In genomic region chr15:41804361-41804760, GRCh38 we compare ENCODE assay signal across 13 cellular contexts. TPM values are rescaled to one million over a fixed set of nuclear protein-coding genes. Genes with fewer than 3 reads are reported as not detected.
DNase-seq lines count a peak whose midpoint lies in the region; ATAC-seq and TF ChIP-seq lines count a peak whose summit lies in the region.
"Had no signal": no experiment of that assay in that cellular context is flagged by ENCODE, and none has a peak within 500 bp of the region (broad histone marks: within the 10 kb centered on the region; RNA-seq: fewer than 3 reads in every experiment).

No MANE protein-coding gene starts in this region.

- no peak for TF ChIP-seq EP300 in suprapubic skin (IDR thresholded peaks at IDR 0.05)

- 78% methylated on average over 2 of the region's 2 CpGs for WGBS in suprapubic skin

- no peak overlapping the region for H3K27ac ChIP-seq in iPS-20b (ENCODE audit: low read length)
- peak overlapping the region; percentile 87 for H3K27ac ChIP-seq in suprapubic skin
- H3K27ac ChIP-seq: A549 had no signal

- peak overlapping the region; percentile 53 for H3K27ac Mint-ChIP-seq in activated T-helper 17 cell treated with anti-CD3 and anti-CD28 coated beads, Interleukin-2, amount 50 U/mL, for 72 hours

- peaks cover 7% of the 10 kb centered on the region; the same call in 1 of the 2 replicates for H3K36me3 ChIP-seq in iPS-20b (ENCODE audit: insufficient read depth, low read depth, low read length)
- peaks cover 13% of the 10 kb centered on the region for H3K36me3 ChIP-seq in suprapubic skin

- H3K36me3 Mint-ChIP-seq in activated T-helper 17 cell treated with anti-CD3 and anti-CD28 coated beads, Interleukin-2, amount 50 U/mL, for 72 hours (ENCODE audit: low read depth): peaks cover 22% of the 10 kb centered on the region

- no peak for TF ChIP-seq CTCF in suprapubic skin (IDR thresholded peaks at IDR 0.05)

- H3K9me3 Mint-ChIP-seq in activated T-helper 17 cell treated with anti-CD3 and anti-CD28 coated beads, Interleukin-2, amount 50 U/mL, for 72 hours: no peaks in the 10 kb centered on the region

- no peaks in the 10 kb centered on the region for H3K27me3 ChIP-seq in iPS-20b (ENCODE audit: insufficient read depth, low read length)
- H3K27me3 ChIP-seq in suprapubic skin: no peaks in the 10 kb centered on the region

- 0 out of 2 replicates have a peak overlapping the region, but pooled peaks have one; percentile 41 for H3K9ac ChIP-seq in iPS-20b (ENCODE audit: low read depth, low read length)

- ATAC-seq in activated T-helper 17 cell treated with anti-CD3 and anti-CD28 coated beads, Interleukin-2, amount 50 U/mL, for 72 hours (replicated peaks): no peak
- ATAC-seq: A549 had no signal

- H3K4me3 ChIP-seq in iPS-20b (ENCODE audit: low read length) (no peak overlapping the region), suprapubic skin (no peak overlapping the region)
- H3K4me3 ChIP-seq: A549 had no signal

- no peak overlapping the region for H3K4me3 Mint-ChIP-seq in activated T-helper 17 cell treated with anti-CD3 and anti-CD28 coated beads, Interleukin-2, amount 50 U/mL, for 72 hours

- H3K4me1 Mint-ChIP-seq in activated T-helper 17 cell treated with anti-CD3 and anti-CD28 coated beads, Interleukin-2, amount 50 U/mL, for 72 hours: peaks cover 8% of the 10 kb centered on the region

- H3K27me3 Mint-ChIP-seq in activated T-helper 17 cell treated with anti-CD3 and anti-CD28 coated beads, Interleukin-2, amount 50 U/mL, for 72 hours: no peaks in the 10 kb centered on the region

- no peak for TF ChIP-seq POLR2A in suprapubic skin (IDR thresholded peaks at IDR 0.05)

- H3K9me3 ChIP-seq in iPS-20b (ENCODE audit: insufficient read depth, low read depth, low read length): no peaks in the 10 kb centered on the region
- no peaks in the 10 kb centered on the region for H3K9me3 ChIP-seq in suprapubic skin
- H3K9me3 ChIP-seq: A549 had no signal

- DNase-seq in activated CD4-positive, CD25-positive, alpha-beta regulatory T cell treated with anti-CD3 and anti-CD28 coated beads, Interleukin-2, amount 50 U/mL, for 72 hours: peak; percentile 12
- no peak for DNase-seq in activated CD4-positive, CD25-positive, alpha-beta regulatory T cell (lab: John Stamatoyannopoulos, UW)
- peak in 1 of 2 donors; percentile 72 for DNase-seq in suprapubic skin (ENCODE audit: low spot score in 2 of 2)
- DNase-seq in NCI-H1417 treated with DMSO at 0.1 percent for 48 hours (lab: John Stamatoyannopoulos, UW): no peak
- DNase-seq in NCI-H128 (lab: John Stamatoyannopoulos, UW; ENCODE audit: unreplicated experiment): no peak
- no peak for DNase-seq in NCI-H1105 (lab: John Stamatoyannopoulos, UW)
- DNase-seq: NCI-H1105 treated with DMSO at 0.1 percent for 48 hours, NCI-H526 treated with DMSO at 0.1 percent for 48 hours, right cardiac atrium, Right ventricle myocardium superior had no signal

- H3K4me1 ChIP-seq in iPS-20b (ENCODE audit: insufficient read depth, low read length) (no peaks in the 10 kb centered on the region), suprapubic skin (peaks cover 52% of the 10 kb centered on the region)
- H3K4me1 ChIP-seq: A549 had no signal

RNA-seq across cellular contexts. Expression of gene JMJD7, which starts 23.5 kb away (rescaled TPM):
- total RNA-seq in activated T-helper 17 cell treated with anti-CD3 and anti-CD28 coated beads, Interleukin-2, amount 50 U/mL, for 72 hours: 10 to 100 TPM; 12.0 to 16.6 TPM
- 10 to 100 TPM; 45.4 to 88.3 (median 60.9) TPM for total RNA-seq in suprapubic skin

RNA-seq across cellular contexts. Expression of gene MAPKBP1, which starts 30.1 kb away (rescaled TPM):
- 10 to 100 TPM; 33.7 to 45.5 TPM for total RNA-seq in activated T-helper 17 cell treated with anti-CD3 and anti-CD28 coated beads, Interleukin-2, amount 50 U/mL, for 72 hours
- 100 to 1,000 TPM in 1 of 4 donors, 10 to 100 TPM in 3; 69.3 to 157 (median 81.6) TPM for total RNA-seq in suprapubic skin

RNA-seq across cellular contexts. Expression of gene PLA2G4B, which starts 34.3 kb away (rescaled TPM):
- total RNA-seq in activated T-helper 17 cell treated with anti-CD3 and anti-CD28 coated beads, Interleukin-2, amount 50 U/mL, for 72 hours: 1 to 10 TPM; 2.7 to 8.3 TPM
- 100 to 1,000 TPM in 1 of 4 donors, 10 to 100 TPM in 3; 59.7 to 195 (median 73.7) TPM for total RNA-seq in suprapubic skin

Comparison
In these comparisons a context has a peak if more than half of its experiments do, and no peak if none do; other contexts are left out.
1. RNA of gene PLA2G4B, which starts 34.3 kb away (total RNA-seq): 59.7 to 195 TPM in suprapubic skin; 2.7 to 8.3 TPM in activated T-helper 17 cell treated with anti-CD3 and anti-CD28 coated beads, Interleukin-2, amount 50 U/mL, for 72 hours; every median in the first group is over 4 times any median in the second.